ENCODE assay signal across 23 cellular contexts in genomic region chr10:42999385-43000020, GRCh38.
"Had no signal": no experiment of that assay in that cellular context is flagged by ENCODE, and none has a peak within 500 bp of the region (broad histone marks: within the 10 kb centered on the region; RNA-seq: fewer than 3 reads in every experiment).

No MANE protein-coding gene starts in this region.

- H3K4me1 ChIP-seq: body of pancreas, gastrocnemius medialis, heart left ventricle, neural progenitor cell, pancreas, tibial nerve had no signal

- H3K4me3 Mint-ChIP-seq: activated CD8-positive, alpha-beta memory T cell treated with anti-CD3 and anti-CD28 coated beads, Interleukin-2, amount 10 ng/mL, durations not matched to agents 7 days and 5 days; activated naive CD8-positive, alpha-beta T cell; central memory CD8-positive, alpha-beta T cell; dendritic cell treated with granulocyte-macrophage colony-stimulating factor and Interleukin-4, amounts not matched to agents 40 ng/mL and 50 ng/mL, for 4 days; neural progenitor cell; stimulated activated naive B cell treated with anti-CD40 and anti-IgM and Interleukin-4, amounts not matched to agents 10 μg/mL and 1 μg/mL and 100 μg/mL, for 72 hours had no signal

- H3K4me1 Mint-ChIP-seq: activated CD8-positive, alpha-beta memory T cell treated with anti-CD3 and anti-CD28 coated beads, Interleukin-2, amount 10 ng/mL, durations not matched to agents 7 days and 5 days; central memory CD8-positive, alpha-beta T cell; stimulated activated naive B cell treated with anti-CD40 and anti-IgM and Interleukin-4, amounts not matched to agents 10 μg/mL and 1 μg/mL and 100 μg/mL, for 72 hours had no signal

- H3K4me2 ChIP-seq: neural progenitor cell had no signal

- H3K27ac Mint-ChIP-seq: activated CD8-positive, alpha-beta memory T cell treated with anti-CD3 and anti-CD28 coated beads, Interleukin-2, amount 10 ng/mL, durations not matched to agents 7 days and 5 days; activated naive CD8-positive, alpha-beta T cell; dendritic cell treated with granulocyte-macrophage colony-stimulating factor and Interleukin-4, amounts not matched to agents 40 ng/mL and 50 ng/mL, for 4 days; neural progenitor cell; stimulated activated naive B cell treated with anti-CD40 and anti-IgM and Interleukin-4, amounts not matched to agents 10 μg/mL and 1 μg/mL and 100 μg/mL, for 72 hours had no signal

- DNase-seq: activated CD4-positive, CD25-positive, alpha-beta regulatory T cell treated with anti-CD3 and anti-CD28 coated beads, Interleukin-2, amount 50 U/mL, for 72 hours; activated gamma-delta T cell treated with Interleukin-2 at 50 U/mL for 16 hours; activated T-cell treated with anti-CD3 and anti-CD28 coated beads, Interleukin-2, amount 50 U/mL, for 48 hours; amygdala; body of pancreas; effector memory CD4-positive, alpha-beta T cell; gastrocnemius medialis; midbrain; stimulated activated CD4-positive, alpha-beta T cell treated with anti-CD3 and anti-CD28 coated beads, Interleukin-2, amount 100 ng/mL, for 48 hours; stimulated activated naive B cell treated with anti-CD40 and anti-IgM and Interleukin-4, amounts not matched to agents 10 μg/mL and 1 μg/mL and 100 μg/mL, for 72 hours; substantia nigra; T-helper 1 cell; T1000 had no signal

- H3K36me3 Mint-ChIP-seq: activated CD8-positive, alpha-beta memory T cell treated with anti-CD3 and anti-CD28 coated beads, Interleukin-2, amount 10 ng/mL, durations not matched to agents 7 days and 5 days; activated naive CD8-positive, alpha-beta T cell; neural progenitor cell; stimulated activated naive B cell treated with anti-CD40 and anti-IgM and Interleukin-4, amounts not matched to agents 10 μg/mL and 1 μg/mL and 100 μg/mL, for 72 hours had no signal

- H3K9ac ChIP-seq: neural progenitor cell had no signal

- H2AFZ ChIP-seq: neural progenitor cell had no signal

- H3K36me3 ChIP-seq: gastrocnemius medialis, heart left ventricle, neural progenitor cell, pancreas, tibial nerve had no signal

- H3K9me3 ChIP-seq: body of pancreas, gastrocnemius medialis, heart left ventricle, pancreas, tibial nerve had no signal

- H3K27ac ChIP-seq: body of pancreas, epithelial cell of prostate, gastrocnemius medialis, heart left ventricle, neural progenitor cell, pancreas, tibial nerve had no signal

- H3K27me3 Mint-ChIP-seq: activated naive CD8-positive, alpha-beta T cell; dendritic cell treated with granulocyte-macrophage colony-stimulating factor and Interleukin-4, amounts not matched to agents 40 ng/mL and 50 ng/mL, for 4 days; stimulated activated naive B cell treated with anti-CD40 and anti-IgM and Interleukin-4, amounts not matched to agents 10 μg/mL and 1 μg/mL and 100 μg/mL, for 72 hours had no signal

- ATAC-seq: activated CD8-positive, alpha-beta memory T cell treated with anti-CD3 and anti-CD28 coated beads, Interleukin-2, amount 10 ng/mL, durations not matched to agents 7 days and 5 days; body of pancreas; gastrocnemius medialis; heart left ventricle; pancreas; stimulated activated naive B cell treated with anti-CD40 and anti-IgM and Interleukin-4, amounts not matched to agents 10 μg/mL and 1 μg/mL and 100 μg/mL, for 72 hours had no signal

- H3K9me3 Mint-ChIP-seq: central memory CD8-positive, alpha-beta T cell; dendritic cell treated with granulocyte-macrophage colony-stimulating factor and Interleukin-4, amounts not matched to agents 40 ng/mL and 50 ng/mL, for 4 days; neural progenitor cell; stimulated activated naive B cell treated with anti-CD40 and anti-IgM and Interleukin-4, amounts not matched to agents 10 μg/mL and 1 μg/mL and 100 μg/mL, for 72 hours had no signal

- H3K4me3 ChIP-seq: body of pancreas, gastrocnemius medialis, heart left ventricle, lung, neural progenitor cell, pancreas, tibial nerve had no signal

- H3K27me3 ChIP-seq: body of pancreas, gastrocnemius medialis, heart left ventricle, neural progenitor cell, pancreas, tibial nerve had no signal
